In genomic region chr3:48186993-48187578, GRCh38 we compare ENCODE assay signal across 9 cellular contexts. TPM values are rescaled to one million over a fixed set of nuclear protein-coding genes. Genes with fewer than 3 reads are reported as not detected.
A peak's percentile ranks its signal among the peaks of the same experiment; 100 is the strongest.
DNase-seq lines count a peak whose midpoint lies in the region; ATAC-seq, FAIRE-seq and TF ChIP-seq lines count a peak whose summit lies in the region.
"Had no signal": no experiment of that assay in that cellular context is flagged by ENCODE, and none has a peak within 500 bp of the region (broad histone marks: within the 10 kb centered on the region; RNA-seq: fewer than 3 reads in every experiment).

No MANE protein-coding gene starts in this region.

- peak overlapping the region in 1 of 2 experiments; percentile 4 for H3K4ac ChIP-seq in mesenchymal stem cell (ENCODE audit: low read depth in 1 of 2, low read length in 2 of 2)

- BruUV-seq in K562 (replicated peaks; lab: Mats Ljungman, UMichigan): TSS peak; percentile 39

- no peak overlapping the region for H2BK12ac ChIP-seq in mesenchymal stem cell (ENCODE audit: low read length in 2 of 2)

- under 1% methylated on average over 14 of the region's 14 CpGs for WGBS in K562 (ENCODE audit: insufficient coverage, low coverage, missing lambda C conversion rate)
- 3% methylated on average over 14 of the region's 14 CpGs for WGBS in mesenchymal stem cell

- CTCF ChIA-PET in K562 (lab: Yijun Ruan, JAX; ENCODE audit: low intra/inter-chr PET ratio): no interaction called here

- H3K4me2 ChIP-seq in K562 (ENCODE audit: insufficient read depth, low read length) (peak overlapping the region; percentile 90), mesenchymal stem cell (ENCODE audit: low read length, poor library complexity, severe bottlenecking) (peak overlapping the region; percentile 97)

- no peak overlapping the region for H2BK5ac ChIP-seq in mesenchymal stem cell (ENCODE audit: low read depth, low read length, poor library complexity, severe bottlenecking)

- TF ChIP-seq POLR2A in K562 (conservative IDR thresholded peaks at IDR 0.05): no peak

- DNase-seq in A172 (ENCODE audit: low spot score) (peak; percentile 24), HFF-Myc (ENCODE audit: extremely low read depth, low read depth) (no peak), K562 (ENCODE audit: extremely low read depth in 1 of 4, low spot score in 3 of 4) (no peak), mesenchymal stem cell (peak; percentile 44), substantia nigra (lab: John Stamatoyannopoulos, UW) (no peak), T-helper 9 cell (no peak)

- H3K9ac ChIP-seq in K562 (ENCODE audit: insufficient read depth in 1 of 2, low read depth in 2 of 2, low read length in 2 of 2): peak overlapping the region; percentile 93 to 97
- H3K9ac ChIP-seq in mesenchymal stem cell (ENCODE audit: low read length): peak overlapping the region; percentile 84

- H3K9me3 ChIP-seq in K562 (replicated peaks; ENCODE audit: control insufficient read depth, insufficient read depth, low read depth, low read length) (no peaks in the 10 kb centered on the region), mesenchymal stem cell (ENCODE audit: control insufficient read depth, low read length) (no peaks in the 10 kb centered on the region)

- H3K4me1 ChIP-seq in K562 (replicated peaks in 1 of 2; ENCODE audit: control insufficient read depth in 2 of 2, insufficient read depth in 2 of 2, low read length in 2 of 2): peaks cover 0 to 15% of the 10 kb centered on the region in 2 experiments; a peak in 3 of 5 replicates
- H3K4me1 ChIP-seq in mesenchymal stem cell (ENCODE audit: control insufficient read depth, insufficient read depth, low read depth, low read length): peaks cover 6% of the 10 kb centered on the region

- peak overlapping the region; percentile 71 for H2BK120ac ChIP-seq in mesenchymal stem cell (ENCODE audit: low read depth, low read length)

- TF ChIP-seq RAD21 in K562 (CRISPR knock-in tag; conservative IDR thresholded peaks at IDR 0.05 in 1 of 2, IDR thresholded peaks at IDR 0.05 in 1 of 2): no peak

- in situ Hi-C loops in K562 (cut with MboI): no loop called here

- H3K4me3 ChIP-seq in HFF-Myc (replicated peaks; ENCODE audit: low read depth, low read length): peak overlapping the region; percentile 91
- peak overlapping the region; percentile 83 for H3K4me3 ChIP-seq in K562
- peak overlapping the region; percentile 79 to 93 for H3K4me3 ChIP-seq in mesenchymal stem cell (ENCODE audit: insufficient read depth in 1 of 2, low read depth in 1 of 2, low read length in 2 of 2)

- H3K14ac ChIP-seq in mesenchymal stem cell (ENCODE audit: low read length in 2 of 2): no peak overlapping the region

- no peak overlapping the region for H2AK5ac ChIP-seq in mesenchymal stem cell (ENCODE audit: low read length, severe bottlenecking)

- no peak for TF ChIP-seq CTCF in HFF-Myc (IDR thresholded peaks at IDR 0.05; ENCODE audit: low read depth, low read length, missing control alignments)
- TF ChIP-seq CTCF in K562 (IDR thresholded peaks at IDR 0.05 in 2 of 3, conservative IDR thresholded peaks at IDR 0.05 in 1 of 3; ENCODE audit: insufficient read depth in 2 of 3, low read depth in 1 of 3, low read length in 3 of 3): no peak

- no peak for ATAC-seq in K562
- no peak for ATAC-seq in HG02884 (IDR thresholded peaks at IDR 0.05; ENCODE audit: unreplicated experiment)
- no peak for ATAC-seq in HG03432 (IDR thresholded peaks at IDR 0.05; ENCODE audit: unreplicated experiment)

- no peak for FAIRE-seq in K562 (lab: Jason Lieb, UNC)

- H3K36me3 ChIP-seq in K562 (ENCODE audit: control insufficient read depth, insufficient read depth, low read length) (peaks cover 51% of the 10 kb centered on the region), mesenchymal stem cell (ENCODE audit: control insufficient read depth in 1 of 2, insufficient read depth in 2 of 2, low read depth in 1 of 2, low read length in 2 of 2) (peaks cover 3 to 20% of the 10 kb centered on the region in 2 experiments)

- H4K20me1 ChIP-seq in K562 (replicated peaks; ENCODE audit: control insufficient read depth, insufficient read depth, low read length): 0 out of 2 replicates have a peak, but pooled peaks cover 5% of the 10 kb centered on the region

- POLR2A ChIA-PET in K562 (lab: Yijun Ruan, JAX): no interaction called here

- H3K27me3 ChIP-seq in K562 (ENCODE audit: control insufficient read depth in 2 of 2, insufficient read depth in 2 of 2, low read length in 2 of 2) (no peaks in the 10 kb centered on the region), mesenchymal stem cell (ENCODE audit: control insufficient read depth in 1 of 2, insufficient read depth in 1 of 2, low read length in 2 of 2) (no peaks in the 10 kb centered on the region)

- no peak overlapping the region for H2BK15ac ChIP-seq in mesenchymal stem cell (ENCODE audit: low read depth, poor library complexity, severe bottlenecking)

- no peak for TF ChIP-seq EP300 in K562 (IDR thresholded peaks at IDR 0.05; ENCODE audit: low read length)

- H3K27ac ChIP-seq in K562 (ENCODE audit: extremely low read depth, low read depth, low read length) (peak overlapping the region; percentile 89), mesenchymal stem cell (ENCODE audit: low read length, poor library complexity, severe bottlenecking) (peak overlapping the region; percentile 6), substantia nigra (ENCODE audit: low read depth, low read length, poor library complexity, severe bottlenecking) (no peak overlapping the region)

- H4K8ac ChIP-seq in mesenchymal stem cell (ENCODE audit: low read length): peak overlapping the region; percentile 45

- peak overlapping the region in 1 of 2 experiments; percentile 92 for H3K18ac ChIP-seq in mesenchymal stem cell (ENCODE audit: low read depth in 1 of 2, low read length in 2 of 2)

- peaks cover 20% of the 10 kb centered on the region for H3K79me1 ChIP-seq in mesenchymal stem cell (replicated peaks; ENCODE audit: low read length, poor library complexity, severe bottlenecking)

- peaks cover 61% of the 10 kb centered on the region for H3K79me2 ChIP-seq in K562 (ENCODE audit: control insufficient read depth, insufficient read depth, low read length)

- intact Hi-C loops in K562 (cut with micrococcal nuclease): no loop called here

- no peak overlapping the region for H3K23ac ChIP-seq in mesenchymal stem cell (ENCODE audit: low read length in 2 of 2)

- no peaks in the 10 kb centered on the region for H3K9me1 ChIP-seq in K562 (ENCODE audit: control insufficient read depth, insufficient read depth, low read length)

- H4K91ac ChIP-seq in mesenchymal stem cell (ENCODE audit: low read length): no peak overlapping the region

- peak overlapping the region; percentile 75 for H2AFZ ChIP-seq in K562 (ENCODE audit: low read depth, low read length)
- H2AFZ ChIP-seq in mesenchymal stem cell (ENCODE audit: low read depth, low read length): peak overlapping the region; percentile 99

RNA-seq across cellular contexts. Expression of gene CDC25A, which starts 1.1 kb away (rescaled TPM):
- 21.1 and 33.6 TPM in 2 replicates for total RNA-seq in A172 (2014; rRNA removed; shearing (Covaris generic))
- 39.9 and 44.1 TPM in 2 replicates for total RNA-seq in K562 (2011; cell fraction: chromatin; rRNA removed; ENCODE audit: low replicate concordance)
- total RNA-seq in K562 (2011; cell fraction: nucleolus; rRNA removed): 24.7 and 27.9 TPM in 2 replicates
- 21.5 and 23.1 TPM in 2 replicates for total RNA-seq in K562 (2011; cell fraction: nucleoplasm; rRNA removed)
- total RNA-seq in K562 (2014; rRNA removed) (53.9 and 61.3 TPM in 2 replicates), K562 (2014; rRNA removed; fragmentation: Illumina TruSeq; extraction: Trizol) (52.2 and 53.9 TPM in 2 replicates), K562 (2015; rRNA removed; fragmentation: Illumina TruSeq; extraction: Trizol) (45.6 and 51.8 TPM in 2 replicates), K562 (2021) (52.0 and 59.2 TPM in 2 replicates)
- polyA plus RNA-seq in K562 (2011; rRNA removed) (27.0 and 35.8 TPM in 2 replicates), K562 (2014; fragmentation: Illumina TruSeq; extraction: Trizol) (46.5 and 56.2 TPM in 2 replicates), K562 (2014; fragmentation: Nextera tagmentation; extraction: Ambion mirVana) (1 to 10 TPM; 3.4 to 5.0 TPM), K562 (2014; rRNA removed) (30.3 and 34.7 TPM in 2 replicates)
- 19.2 and 35.0 TPM in 2 replicates for polyA plus RNA-seq in K562 (2011; cell fraction: cytosol; rRNA removed)
- polyA plus RNA-seq in K562 (2011; cell fraction: nucleus; rRNA removed): 14.7 and 15.2 TPM in 2 replicates
- polyA plus RNA-seq in K562 (2012): 19.6 and 29.2 TPM in 2 replicates
- polyA minus RNA-seq in K562 (2011; rRNA and poly(A)+ RNA removed): 42.7 and 45.9 TPM in 2 replicates
- 30.5 and 32.1 TPM in 2 replicates for polyA minus RNA-seq in K562 (2011; cell fraction: cytosol; rRNA and poly(A)+ RNA removed)
- polyA minus RNA-seq in K562 (2011; cell fraction: nucleus; rRNA and poly(A)+ RNA removed): 15.9 and 16.6 TPM in 2 replicates
- 1.7 TPM for polyA plus RNA-seq in mesenchymal stem cell (2013, experiment 1 of 2)
- 2.0 TPM for polyA plus RNA-seq in mesenchymal stem cell (2013, experiment 2 of 2)

RNA-seq across cellular contexts. Expression of gene CAMP, which starts 36.2 kb away (rescaled TPM):
- total RNA-seq in A172 (2014; rRNA removed; shearing (Covaris generic)): not detected in 2 replicates
- not detected in 2 replicates for total RNA-seq in K562 (2011; cell fraction: chromatin; rRNA removed; ENCODE audit: low replicate concordance)
- not detected in 2 replicates for total RNA-seq in K562 (2011; cell fraction: nucleolus; rRNA removed)
- not detected in 2 replicates for total RNA-seq in K562 (2011; cell fraction: nucleoplasm; rRNA removed)
- 0.29 TPM in 1 of 2 replicates, not detected in the other for total RNA-seq in K562 (2014; rRNA removed)
- not detected in 2 replicates for total RNA-seq in K562 (2014; rRNA removed; fragmentation: Illumina TruSeq; extraction: Trizol)
- total RNA-seq in K562 (2015; rRNA removed; fragmentation: Illumina TruSeq; extraction: Trizol): not detected in 2 replicates
- total RNA-seq in K562 (2021): 0.22 TPM in 1 of 2 replicates, not detected in the other
- polyA plus RNA-seq in K562 (2011; rRNA removed): not detected in 2 replicates
- not detected in 2 replicates for polyA plus RNA-seq in K562 (2011; cell fraction: cytosol; rRNA removed)
- not detected in 2 replicates for polyA plus RNA-seq in K562 (2011; cell fraction: nucleus; rRNA removed)
- not detected in 2 replicates for polyA plus RNA-seq in K562 (2012)
- polyA plus RNA-seq in K562 (2014; fragmentation: Illumina TruSeq; extraction: Trizol): not detected in 2 replicates
- not detected for polyA plus RNA-seq in K562 (2014; fragmentation: Nextera tagmentation; extraction: Ambion mirVana)
- polyA plus RNA-seq in K562 (2014; rRNA removed): not detected in 2 replicates
- not detected in 2 replicates for polyA minus RNA-seq in K562 (2011; rRNA and poly(A)+ RNA removed)
- not detected in 2 replicates for polyA minus RNA-seq in K562 (2011; cell fraction: cytosol; rRNA and poly(A)+ RNA removed)
- not detected in 2 replicates for polyA minus RNA-seq in K562 (2011; cell fraction: nucleus; rRNA and poly(A)+ RNA removed)
- not detected for polyA plus RNA-seq in mesenchymal stem cell (2013, experiment 1 of 2)
- 0.05 TPM for polyA plus RNA-seq in mesenchymal stem cell (2013, experiment 2 of 2)
- total RNA-seq: pulmonary artery endothelial cell had no signal

RNA-seq across cellular contexts. Expression of gene ZNF589, which starts 53.8 kb away (rescaled TPM):
- 2.3 and 3.9 TPM in 2 replicates for total RNA-seq in A172 (2014; rRNA removed; shearing (Covaris generic))
- 68.3 and 75.9 TPM in 2 replicates for total RNA-seq in K562 (2011; cell fraction: chromatin; rRNA removed; ENCODE audit: low replicate concordance)
- 29.9 and 35.9 TPM in 2 replicates for total RNA-seq in K562 (2011; cell fraction: nucleolus; rRNA removed)
- 57.4 and 74.4 TPM in 2 replicates for total RNA-seq in K562 (2011; cell fraction: nucleoplasm; rRNA removed)
- total RNA-seq in K562 (2014; rRNA removed) (13.9 and 17.6 TPM in 2 replicates), K562 (2014; rRNA removed; fragmentation: Illumina TruSeq; extraction: Trizol) (21.5 and 24.9 TPM in 2 replicates), K562 (2015; rRNA removed; fragmentation: Illumina TruSeq; extraction: Trizol) (20.1 and 20.8 TPM in 2 replicates), K562 (2021) (19.6 and 20.8 TPM in 2 replicates)
- polyA plus RNA-seq in K562 (2011; rRNA removed) (26.7 and 28.8 TPM in 2 replicates), K562 (2014; fragmentation: Illumina TruSeq; extraction: Trizol) (24.1 and 25.1 TPM in 2 replicates), K562 (2014; fragmentation: Nextera tagmentation; extraction: Ambion mirVana) (10 to 100 TPM in 1 of 2 experiments, 1 to 10 TPM in 1; 4.2 to 17.6 TPM), K562 (2014; rRNA removed) (23.2 and 23.9 TPM in 2 replicates)
- 11.3 and 20.8 TPM in 2 replicates for polyA plus RNA-seq in K562 (2011; cell fraction: cytosol; rRNA removed)
- polyA plus RNA-seq in K562 (2011; cell fraction: nucleus; rRNA removed): 78.0 and 81.2 TPM in 2 replicates
- polyA plus RNA-seq in K562 (2012): 14.2 and 16.5 TPM in 2 replicates
- 24.3 and 27.1 TPM in 2 replicates for polyA minus RNA-seq in K562 (2011; rRNA and poly(A)+ RNA removed)
- 6.6 and 7.7 TPM in 2 replicates for polyA minus RNA-seq in K562 (2011; cell fraction: cytosol; rRNA and poly(A)+ RNA removed)
- 12.9 and 19.1 TPM in 2 replicates for polyA minus RNA-seq in K562 (2011; cell fraction: nucleus; rRNA and poly(A)+ RNA removed)
- polyA plus RNA-seq in mesenchymal stem cell (2013, experiment 1 of 2): 4.0 TPM
- 4.0 TPM for polyA plus RNA-seq in mesenchymal stem cell (2013, experiment 2 of 2)

Comparison
In these comparisons a context has a peak if more than half of its experiments do, and no peak if none do; other contexts are left out.
1. DNase-seq: peak in A172 (single experiment) and mesenchymal stem cell (single experiment); none in HFF-Myc (single experiment), K562 (0 of 4), substantia nigra (0 of 49) and T-helper 9 cell (single experiment).
2. Peak in every context shown above with its lines, with median percentiles within 50 percentile points of each other: H3K4me3 ChIP-seq.